Comparison of ENCODE assay signal across 1 cellular context in genomic region chr5:140347382-140347781, GRCh38.
TF ChIP-seq lines count a peak whose summit lies in the region.

No MANE protein-coding gene starts in this region.

TF ChIP-seq in SK-N-SH treated with all-trans-retinoic acid at 6 μM for 48 hours, 23 proteins besides CTCF, POLR2A, EP300 and RAD21 (continued from another document):
- TF ChIP-seq TOX (CRISPR knock-in tag; IDR thresholded peaks at IDR 0.05; ENCODE audit: borderline replicate concordance), result no peak
- TF ChIP-seq POU6F1 (CRISPR knock-in tag; IDR thresholded peaks at IDR 0.05; ENCODE audit: borderline replicate concordance, low read depth), result no peak
